Comparison of ENCODE assay signal across 10 cellular contexts in the genomic region with DNA sequence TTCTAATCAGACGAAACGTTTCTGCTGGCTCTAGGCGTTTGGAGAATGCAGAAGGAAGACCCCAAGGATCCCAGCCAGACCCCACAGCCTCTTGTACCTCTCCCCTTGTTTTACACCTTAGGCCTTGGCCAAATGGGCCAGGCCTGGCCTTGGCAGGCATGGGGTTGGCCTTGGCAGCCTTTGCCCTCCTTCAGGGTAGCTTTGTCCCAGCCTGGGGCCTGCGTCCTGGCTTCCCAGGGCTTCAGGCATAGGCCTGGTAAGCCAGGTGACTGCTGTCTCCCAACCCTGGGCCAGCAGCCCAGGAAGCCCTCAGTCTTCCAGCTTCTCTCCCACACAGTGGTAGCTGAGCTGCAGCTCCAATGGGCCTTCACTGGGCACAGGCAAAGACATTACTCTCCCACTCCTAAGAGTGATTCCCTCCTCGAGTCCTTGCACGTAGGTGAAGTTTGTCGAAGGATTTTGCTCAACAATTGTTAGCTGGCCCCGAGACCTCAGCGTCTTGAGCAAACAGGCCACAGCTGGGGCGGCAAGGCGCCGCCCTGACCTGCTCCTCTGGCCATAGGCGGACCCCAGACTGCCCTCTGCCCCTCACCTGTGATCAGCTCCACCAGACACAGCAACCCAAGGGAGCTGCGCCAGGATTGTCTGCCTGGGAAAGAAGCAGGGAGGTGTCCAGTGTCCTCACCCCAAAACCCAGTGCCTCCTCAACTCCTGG. TPM values are rescaled to one million over a fixed set of nuclear protein-coding genes. Genes with fewer than 3 reads are reported as not detected.
A peak's percentile ranks its signal among the peaks of the same experiment; 100 is the strongest.
DNase-seq lines count a peak whose midpoint lies in the region; ATAC-seq and TF ChIP-seq lines count a peak whose summit lies in the region.
"Had no signal": no experiment of that assay in that cellular context is flagged by ENCODE, and none has a peak within 500 bp of the region (broad histone marks: within the 10 kb centered on the region; RNA-seq: fewer than 3 reads in every experiment).

No MANE protein-coding gene starts in this region.

- DNase-seq in MCF 10A (ENCODE audit: unreplicated experiment) (peak; percentile 19), mammary epithelial cell (no peak), WERI-Rb-1 (no peak), left kidney (ENCODE audit: low read depth, low spot score) (peak; percentile 12)
- DNase-seq: activated CD4-positive, CD25-positive, alpha-beta regulatory T cell had no signal

- H3K27me3 Mint-ChIP-seq in MCF 10A (ENCODE audit: insufficient read depth, unreplicated experiment): no peaks in the 10 kb centered on the region

- peaks cover 14% of the 10 kb centered on the region for H3K4me1 Mint-ChIP-seq in MCF 10A (ENCODE audit: insufficient read depth, unreplicated experiment)

- peaks cover 5% of the 10 kb centered on the region for H3K36me3 Mint-ChIP-seq in MCF 10A (ENCODE audit: insufficient read depth, unreplicated experiment)

- H3K79me2 ChIP-seq in mammary epithelial cell (ENCODE audit: insufficient read depth, low read length): peaks cover 13% of the 10 kb centered on the region

- ATAC-seq in GM19455 (IDR thresholded peaks at IDR 0.05; ENCODE audit: unreplicated experiment) (no peak), HG02885 (IDR thresholded peaks at IDR 0.05; ENCODE audit: poor library complexity, unreplicated experiment) (no peak), GM19463 (IDR thresholded peaks at IDR 0.05; ENCODE audit: unreplicated experiment) (no peak), GM18519 (IDR thresholded peaks at IDR 0.05; ENCODE audit: low FRiP score, unreplicated experiment) (no peak)

- in situ Hi-C loops in mammary epithelial cell (cut with MboI; ENCODE audit: low sequenced_read_pairs in 2 of 2): loop anchor here in 1 of 2 donors (25.0 kb wide), 1 partner anchor 152 kb away; no protein-coding TSS in a partner anchor

- CTCF ChIA-PET in MCF 10A (lab: Yijun Ruan, JAX): interaction anchor here (0.6 to 1.1 kb wide), 6 partner anchors 110 to 1699 kb away, joined by 3 to 5 read pairs (median 3); no protein-coding TSS in a partner anchor
- CTCF ChIA-PET in mammary epithelial cell (lab: Charles Lee; ENCODE audit: low non-redundant PET): interaction anchor here (0.6 kb wide), 1 partner anchor 156 kb away, joined by 4 read pairs; no protein-coding TSS in a partner anchor

- no peak overlapping the region for H3K9ac ChIP-seq in mammary epithelial cell (ENCODE audit: insufficient read depth, low read length)

- POLR2A ChIA-PET in MCF 10A (lab: Yijun Ruan, JAX): interaction anchor here (3.9 kb wide), 1 partner anchor 12 kb away, joined by 40 read pairs; no protein-coding TSS in a partner anchor

- dilution Hi-C loops in mammary epithelial cell (cut with HindIII; ENCODE audit: low sequenced_read_pairs): no loop called here

- H3K27me3 ChIP-seq in mammary epithelial cell (ENCODE audit: insufficient read depth, low read length): peaks cover 31% of the 10 kb centered on the region
- H3K27me3 ChIP-seq in WERI-Rb-1 (ENCODE audit: insufficient read depth, low read depth, severe bottlenecking): no peaks in the 10 kb centered on the region

- no peaks in the 10 kb centered on the region for H3K36me3 ChIP-seq in mammary epithelial cell (ENCODE audit: insufficient read depth, low read length)
- peaks cover 11% of the 10 kb centered on the region for H3K36me3 ChIP-seq in WERI-Rb-1

- H3K27ac ChIP-seq in mammary epithelial cell (ENCODE audit: insufficient read depth, low read depth, low read length) (no peak overlapping the region), WERI-Rb-1 (peak overlapping the region; percentile 98)

- intact Hi-C loops in MCF 10A (cut with micrococcal nuclease) (loop anchor here (5.0 kb wide), 2 partner anchors 172 to 297 kb away; no protein-coding TSS in a partner anchor), mammary epithelial cell (cut with micrococcal nuclease) (no loop called here)

- peaks cover 2% of the 10 kb centered on the region for H4K20me1 ChIP-seq in mammary epithelial cell (ENCODE audit: insufficient read depth, low read length)

- H3K9me3 Mint-ChIP-seq in MCF 10A (ENCODE audit: unreplicated experiment): no peaks in the 10 kb centered on the region

- no peak overlapping the region for H2AFZ ChIP-seq in mammary epithelial cell (ENCODE audit: low read depth, low read length)

- no peak overlapping the region for H3K4me2 ChIP-seq in mammary epithelial cell (ENCODE audit: insufficient read depth, low read depth, low read length)

- no peak overlapping the region for H3K27ac Mint-ChIP-seq in MCF 10A (ENCODE audit: low read depth, unreplicated experiment)

- H3K9me3 ChIP-seq in mammary epithelial cell (replicated peaks; ENCODE audit: insufficient read depth, low read length) (peaks cover 5% of the 10 kb centered on the region), WERI-Rb-1 (ENCODE audit: severe bottlenecking) (no peaks in the 10 kb centered on the region)

- peaks cover 13% of the 10 kb centered on the region for H3K4me1 ChIP-seq in mammary epithelial cell (ENCODE audit: insufficient read depth, low read length)

- TF ChIP-seq CTCF in MCF 10A (IDR thresholded peaks at IDR 0.05; ENCODE audit: unreplicated experiment) (no peak), mammary epithelial cell (conservative IDR thresholded peaks at IDR 0.05 in 1 of 2, IDR thresholded peaks at IDR 0.05 in 1 of 2; ENCODE audit: extremely low read depth in 1 of 2, insufficient read depth in 1 of 2, low read depth in 1 of 2, low read length in 2 of 2) (no peak), WERI-Rb-1 (IDR thresholded peaks at IDR 0.05; ENCODE audit: low read depth, low read length) (no peak)

- H3K4me3 ChIP-seq in mammary epithelial cell (replicated peaks in 1 of 3; ENCODE audit: insufficient read depth in 1 of 3, low read depth in 2 of 3, low read length in 3 of 3) (no peak overlapping the region), WERI-Rb-1 (ENCODE audit: low read depth, low read length) (peak overlapping the region; percentile 54)

- 94% methylated on average over 12 of the region's 14 CpGs for WGBS in mammary epithelial cell (ENCODE audit: low coverage, missing lambda C conversion rate)

- peak overlapping the region; percentile 88 for H3K4me3 Mint-ChIP-seq in MCF 10A (ENCODE audit: unreplicated experiment)

- BruUV-seq in MCF 10A (replicated peaks; lab: Mats Ljungman, UMichigan): TSS peak; percentile 22
- BruUV-seq in mammary epithelial cell (replicated peaks; lab: Mats Ljungman, UMichigan): no TSS peak

RNA-seq across cellular contexts. Expression of a gene that starts 1.1 kb away (rescaled TPM):
- 37.1 and 42.9 TPM in 2 replicates for total RNA-seq in MCF 10A (2022)
- 10 to 100 TPM in 1 of 2 donors, 1 to 10 TPM in 1; 2.7 to 21.3 TPM for total RNA-seq in mammary epithelial cell
- polyA plus RNA-seq in mammary epithelial cell: 9.2 TPM
- polyA minus RNA-seq in mammary epithelial cell: 0.57 TPM
- total RNA-seq: cerebellum had no signal

Comparison
In these comparisons a context has a peak if more than half of its experiments do, and no peak if none do; other contexts are left out.
1. DNase-seq: peak in MCF 10A (single experiment) and left kidney (single experiment); none in mammary epithelial cell (single experiment) and WERI-Rb-1 (single experiment).